ENCODE assay signal across 1 cellular context in genomic region chr4:2578106-2578505, GRCh38.
TF ChIP-seq lines count a peak whose summit lies in the region.

No MANE protein-coding gene starts in this region.

TF ChIP-seq in HepG2, 621 proteins besides CTCF, POLR2A, EP300 and RAD21 (continued from another document):
- TF ChIP-seq MAFK (conservative IDR thresholded peaks at IDR 0.05 in 1 of 2, IDR thresholded peaks at IDR 0.05 in 1 of 2; ENCODE audit: low read length in 2 of 2) (peak; percentile 39 to 59; a peak in 3 of 4 replicates), MAFF (IDR thresholded peaks at IDR 0.05; ENCODE audit: low read depth, low read length) (peak; percentile 52; the same call in 1 of the 2 replicates)
